8 cellular contexts compared by ENCODE assay signal in genomic region chr20:48823960-48824497, GRCh38. TPM values are rescaled to one million over a fixed set of nuclear protein-coding genes. Genes with fewer than 3 reads are reported as not detected.
DNase-seq lines count a peak whose midpoint lies in the region; ATAC-seq and TF ChIP-seq lines count a peak whose summit lies in the region.

No MANE protein-coding gene starts in this region.

- H3K4me3 ChIP-seq in left lung: peak overlapping the region in 1 of 2 donors; percentile 78

- peak; percentile 84 for DNase-seq in GM13977 (ENCODE audit: low spot score)
- DNase-seq in NCI-H226: peak; percentile 75
- peak; percentile 85 for DNase-seq in activated naive CD4-positive, alpha-beta T cell treated with anti-CD3 and anti-CD28 coated beads for 36 hours
- DNase-seq in left lung: no peak
- DNase-seq in stimulated activated naive CD8-positive, alpha-beta T cell treated with anti-CD3 and anti-CD28 coated beads, Interleukin-15, amount 100 ng/mL, for 72 hours: peak; percentile 69 to 85
- DNase-seq in DMS79 treated with DMSO at 0.1 percent for 48 hours (lab: John Stamatoyannopoulos, UW): no peak

- peaks cover 8 to 92% of the 10 kb centered on the region in 2 donors for H3K27me3 ChIP-seq in left lung

- peaks cover 10 to 81% of the 10 kb centered on the region in 2 donors for H3K4me1 ChIP-seq in left lung

- H3K27me3 Mint-ChIP-seq in activated naive CD4-positive, alpha-beta T cell treated with anti-CD3 and anti-CD28 coated beads for 36 hours (ENCODE audit: low read depth): peaks cover 16% of the 10 kb centered on the region
- H3K27me3 Mint-ChIP-seq in stimulated activated naive CD8-positive, alpha-beta T cell treated with anti-CD3 and anti-CD28 coated beads, Interleukin-15, amount 100 ng/mL, for 72 hours: no peaks in the 10 kb centered on the region

- H3K4me3 Mint-ChIP-seq in activated naive CD4-positive, alpha-beta T cell treated with anti-CD3 and anti-CD28 coated beads for 36 hours: peak overlapping the region; percentile 69
- peak overlapping the region; percentile 99 for H3K4me3 Mint-ChIP-seq in stimulated activated naive CD8-positive, alpha-beta T cell treated with anti-CD3 and anti-CD28 coated beads, Interleukin-15, amount 100 ng/mL, for 72 hours

- H3K4me1 Mint-ChIP-seq in activated naive CD4-positive, alpha-beta T cell treated with anti-CD3 and anti-CD28 coated beads for 36 hours (ENCODE audit: low read depth): peaks cover 67% of the 10 kb centered on the region
- peaks cover 7% of the 10 kb centered on the region for H3K4me1 Mint-ChIP-seq in stimulated activated naive CD8-positive, alpha-beta T cell treated with anti-CD3 and anti-CD28 coated beads, Interleukin-15, amount 100 ng/mL, for 72 hours

- H3K36me3 ChIP-seq in left lung: peaks cover 0 to 30% of the 10 kb centered on the region in 2 donors

- H3K27ac Mint-ChIP-seq in activated naive CD4-positive, alpha-beta T cell treated with anti-CD3 and anti-CD28 coated beads for 36 hours: peak overlapping the region; percentile 91
- peak overlapping the region; percentile 93 to 97 for H3K27ac Mint-ChIP-seq in stimulated activated naive CD8-positive, alpha-beta T cell treated with anti-CD3 and anti-CD28 coated beads, Interleukin-15, amount 100 ng/mL, for 72 hours

- no peaks in the 10 kb centered on the region for H3K9me3 Mint-ChIP-seq in activated naive CD4-positive, alpha-beta T cell treated with anti-CD3 and anti-CD28 coated beads for 36 hours
- H3K9me3 Mint-ChIP-seq in stimulated activated naive CD8-positive, alpha-beta T cell treated with anti-CD3 and anti-CD28 coated beads, Interleukin-15, amount 100 ng/mL, for 72 hours: no peaks in the 10 kb centered on the region

- no peak for ATAC-seq in left lung
- peak; percentile 88 for ATAC-seq in stimulated activated naive CD8-positive, alpha-beta T cell treated with anti-CD3 and anti-CD28 coated beads, Interleukin-15, amount 100 ng/mL, for 72 hours
- ATAC-seq in HG02798 (IDR thresholded peaks at IDR 0.05; ENCODE audit: poor library complexity, unreplicated experiment): no peak
- no peak for ATAC-seq in HG02852 (IDR thresholded peaks at IDR 0.05; ENCODE audit: unreplicated experiment)

- peaks cover 4% of the 10 kb centered on the region for H3K36me3 Mint-ChIP-seq in activated naive CD4-positive, alpha-beta T cell treated with anti-CD3 and anti-CD28 coated beads for 36 hours (ENCODE audit: low read depth)

- no peak for TF ChIP-seq CTCF in GM13977 (IDR thresholded peaks at IDR 0.05; ENCODE audit: extremely low read depth, insufficient read depth, missing control alignments)
- TF ChIP-seq CTCF in left lung (IDR thresholded peaks at IDR 0.05): no peak

- intact Hi-C loops in activated naive CD4-positive, alpha-beta T cell treated with anti-CD3 and anti-CD28 coated beads for 36 hours (cut with micrococcal nuclease): loop anchor here (1.0 to 10.0 kb wide), 10 partner anchors 23 to 451 kb away; partner anchors contain the start of genes ARFGEF2, CSE1L and ZNFX1
- intact Hi-C loops in left lung (cut with DNase I): loop anchor here in 1 of 2 donors (10.0 kb wide), 1 partner anchor 49 kb away; no protein-coding TSS in a partner anchor

- no peaks in the 10 kb centered on the region for H3K9me3 ChIP-seq in left lung

- in situ Hi-C loops in GM13977 (cut with MboI; ENCODE audit: low pct_unique_long_range_greater_than_20kb, low sequenced_read_pairs, unreplicated experiment): no loop called here

- CTCF ChIA-PET in activated naive CD4-positive, alpha-beta T cell treated with anti-CD3 and anti-CD28 coated beads for 36 hours (lab: Charles Lee): no interaction called here

- H3K27ac ChIP-seq in left lung: peak overlapping the region; percentile 8 to 97

RNA-seq across cellular contexts. Expression of gene PREX1, which starts 3.8 kb away (rescaled TPM):
- total RNA-seq in activated naive CD4-positive, alpha-beta T cell treated with anti-CD3 and anti-CD28 coated beads for 36 hours: 10 to 100 TPM; 43.7 to 44.2 TPM
- 100 to 1,000 TPM in 1 of 2 donors, 10 to 100 TPM in 1; 40.6 to 111 TPM for total RNA-seq in left lung

Comparison
In these comparisons a context has a peak if more than half of its experiments do, and no peak if none do; other contexts are left out.
1. DNase-seq: peak in GM13977 (single experiment), NCI-H226 (single experiment), activated naive CD4-positive, alpha-beta T cell treated with anti-CD3 and anti-CD28 coated beads for 36 hours (single experiment) and stimulated activated naive CD8-positive, alpha-beta T cell treated with anti-CD3 and anti-CD28 coated beads, Interleukin-15, amount 100 ng/mL, for 72 hours (2 of 2); none in left lung (0 of 2) and DMS79 treated with DMSO at 0.1 percent for 48 hours (single experiment).